ENCODE assay signal across 1 cellular context in genomic region chr17:68200689-68201424, GRCh38.
TF ChIP-seq lines count a peak whose summit lies in the region.

No MANE protein-coding gene starts in this region.

TF ChIP-seq in HepG2, 621 proteins besides CTCF, POLR2A, EP300 and RAD21 (continued from another document and continues in another):
- TF ChIP-seq NFAT5 (CRISPR knock-in tag; IDR thresholded peaks at IDR 0.05) = no peak
- no peak for TF ChIP-seq ZBTB39 (CRISPR knock-in tag; IDR thresholded peaks at IDR 0.05)
- no peak for TF ChIP-seq ZNF326 (CRISPR knock-in tag; IDR thresholded peaks at IDR 0.05; ENCODE audit: borderline replicate concordance)
- TF ChIP-seq MIER3 (CRISPR knock-in tag; IDR thresholded peaks at IDR 0.05; ENCODE audit: borderline replicate concordance) = 0 out of 2 replicates have a peak, but pooled peaks have one; percentile 50
- peak; percentile 47; the same call in 1 of the 2 replicates for TF ChIP-seq ARNT2 (CRISPR knock-in tag; IDR thresholded peaks at IDR 0.05; ENCODE audit: low read depth)
- TF ChIP-seq POLR2G (IDR thresholded peaks at IDR 0.05; ENCODE audit: low read depth, low read length) = no peak
- TF ChIP-seq ZNF672 (CRISPR knock-in tag; IDR thresholded peaks at IDR 0.05) = no peak
- TF ChIP-seq NFRKB (IDR thresholded peaks at IDR 0.05) = no peak
- no peak for TF ChIP-seq U2AF2 (IDR thresholded peaks at IDR 0.05; ENCODE audit: low read depth, low read length)
- no peak for TF ChIP-seq RERE (CRISPR knock-in tag; IDR thresholded peaks at IDR 0.05; ENCODE audit: low read depth)
- TF ChIP-seq ELF3 (CRISPR knock-in tag; IDR thresholded peaks at IDR 0.05) = peak; percentile 93
- peak; percentile 76; the same call in 1 of the 2 replicates for TF ChIP-seq FOXK1 (CRISPR knock-in tag; IDR thresholded peaks at IDR 0.05; ENCODE audit: borderline replicate concordance, low read depth)
- TF ChIP-seq HMGXB3 (CRISPR knock-in tag; IDR thresholded peaks at IDR 0.05; ENCODE audit: borderline replicate concordance) = no peak
- 0 out of 2 replicates have a peak, but pooled peaks have one; percentile 29 for TF ChIP-seq EED (CRISPR knock-in tag; IDR thresholded peaks at IDR 0.05)
- no peak for TF ChIP-seq CHD4 (IDR thresholded peaks at IDR 0.05; ENCODE audit: borderline replicate concordance, low read length)
- TF ChIP-seq ZNF446 (CRISPR knock-in tag; IDR thresholded peaks at IDR 0.05) = no peak
- TF ChIP-seq SMAD9 (CRISPR knock-in tag; IDR thresholded peaks at IDR 0.05) = peak; percentile 80; the same call in 1 of the 2 replicates
- TF ChIP-seq SUZ12 (IDR thresholded peaks at IDR 0.05; ENCODE audit: low read depth, low read length) = no peak
- peak; percentile 40; the same call in 1 of the 2 replicates for TF ChIP-seq GMEB1 (CRISPR knock-in tag; IDR thresholded peaks at IDR 0.05; ENCODE audit: borderline replicate concordance)
- TF ChIP-seq AGO1 (IDR thresholded peaks at IDR 0.05; ENCODE audit: low read depth, low read length, poor library complexity, severe bottlenecking) = peak; percentile 23
- 0 out of 2 replicates have a peak, but pooled peaks have one; percentile 85 for TF ChIP-seq GTF3A (CRISPR knock-in tag; conservative IDR thresholded peaks at IDR 0.05)
- TF ChIP-seq ZNF841 (CRISPR knock-in tag; IDR thresholded peaks at IDR 0.05; ENCODE audit: borderline replicate concordance) = no peak
- peak; percentile 56; the same call in 1 of the 2 replicates for TF ChIP-seq BCL6 (CRISPR knock-in tag; IDR thresholded peaks at IDR 0.05)
- no peak for TF ChIP-seq ZNF644 (CRISPR knock-in tag; IDR thresholded peaks at IDR 0.05; ENCODE audit: low read depth)
- TF ChIP-seq ZNF3 (CRISPR knock-in tag; IDR thresholded peaks at IDR 0.05) = no peak
- no peak for TF ChIP-seq PCBP2 (optimal IDR thresholded peaks at IDR 0.05; ENCODE audit: low read depth, low read length, poor library complexity, severe bottlenecking)
- no peak for TF ChIP-seq CBX2 (IDR thresholded peaks at IDR 0.05; ENCODE audit: low read depth, low read length)
- TF ChIP-seq CBX2 (CRISPR knock-in tag; IDR thresholded peaks at IDR 0.05; ENCODE audit: low read depth) = no peak
- TF ChIP-seq YY1 (IDR thresholded peaks at IDR 0.05; ENCODE audit: insufficient read depth, insufficient replicate concordance, low read depth, low read length) = peak; percentile 53
- no peak for TF ChIP-seq ZSCAN30 (CRISPR knock-in tag; IDR thresholded peaks at IDR 0.05)
- no peak for TF ChIP-seq ZNF292 (CRISPR knock-in tag; IDR thresholded peaks at IDR 0.05; ENCODE audit: borderline replicate concordance, low read depth)
- no peak for TF ChIP-seq PPARG (CRISPR knock-in tag; conservative IDR thresholded peaks at IDR 0.05)
- TF ChIP-seq MAX (IDR thresholded peaks at IDR 0.05) = peak; percentile 57; the same call in 1 of the 2 replicates
- no peak for TF ChIP-seq MAF1 (CRISPR knock-in tag; IDR thresholded peaks at IDR 0.05; ENCODE audit: borderline replicate concordance)
- no peak for TF ChIP-seq ATF5 (CRISPR knock-in tag; IDR thresholded peaks at IDR 0.05; ENCODE audit: low read depth)
- no peak for TF ChIP-seq ZNF577 (CRISPR knock-in tag; IDR thresholded peaks at IDR 0.05; ENCODE audit: borderline replicate concordance, low read depth)
